ENCODE assay signal across 8 cellular contexts in genomic region chr4:5460106-5460801, GRCh38.
DNase-seq lines count a peak whose midpoint lies in the region; ATAC-seq and TF ChIP-seq lines count a peak whose summit lies in the region.

No MANE protein-coding gene starts in this region.

- no peak overlapping the region for H3K27ac ChIP-seq in body of pancreas

- no peak for TF ChIP-seq POLR2A in body of pancreas (IDR thresholded peaks at IDR 0.05)

- TF ChIP-seq CTCF in body of pancreas (IDR thresholded peaks at IDR 0.05): peak in 6 of 7 experiments; percentile 16 to 42 (median 35)

- DNase-seq in DMS114 treated with DMSO at 0.1 percent for 48 hours (lab: John Stamatoyannopoulos, UW; ENCODE audit: unreplicated experiment) (peak; percentile 19), HT-29 (ENCODE audit: low spot score) (peak; percentile 29), body of pancreas (peak in 3 of 4 donors; percentile 11 to 27 (median 16)), kidney tubule cell (ENCODE audit: low spot score) (peak; percentile 31), NCI-H2196 treated with DMSO at 0.1 percent for 48 hours (lab: John Stamatoyannopoulos, UW; ENCODE audit: unreplicated experiment) (no peak), dedifferentiated amniotic fluid mesenchymal stem cell (ENCODE audit: extremely low spot score) (no peak)
- DNase-seq in activated CD4-positive, CD25-positive, alpha-beta regulatory T cell (lab: John Stamatoyannopoulos, UW): no peak

- no peak overlapping the region for H3K4me3 ChIP-seq in body of pancreas

- no peaks in the 10 kb centered on the region for H3K9me3 ChIP-seq in body of pancreas

- no peaks in the 10 kb centered on the region for H3K27me3 ChIP-seq in body of pancreas

- ATAC-seq in body of pancreas: no peak
- ATAC-seq in HG02870 (IDR thresholded peaks at IDR 0.05; ENCODE audit: unreplicated experiment): no peak

- intact Hi-C loops in body of pancreas (cut with DNase I): no loop called here

- H3K4me1 ChIP-seq in body of pancreas: no peaks in the 10 kb centered on the region

- H3K36me3 ChIP-seq in body of pancreas (replicated peaks in 1 of 2; ENCODE audit: insufficient read depth in 1 of 2, low read depth in 2 of 2): no peaks in the 10 kb centered on the region

- WGBS in body of pancreas, 2 donors: 63 to 69% methylated on average over 12 to 14 of the region's 14 CpGs

Comparison
In these comparisons a context has a peak if more than half of its experiments do, and no peak if none do; other contexts are left out.
1. DNase-seq: peak in DMS114 treated with DMSO at 0.1 percent for 48 hours (single experiment), HT-29 (single experiment), body of pancreas (3 of 4) and kidney tubule cell (single experiment); none in NCI-H2196 treated with DMSO at 0.1 percent for 48 hours (single experiment), dedifferentiated amniotic fluid mesenchymal stem cell (single experiment) and activated CD4-positive, CD25-positive, alpha-beta regulatory T cell (0 of 4).